In the genomic region with DNA sequence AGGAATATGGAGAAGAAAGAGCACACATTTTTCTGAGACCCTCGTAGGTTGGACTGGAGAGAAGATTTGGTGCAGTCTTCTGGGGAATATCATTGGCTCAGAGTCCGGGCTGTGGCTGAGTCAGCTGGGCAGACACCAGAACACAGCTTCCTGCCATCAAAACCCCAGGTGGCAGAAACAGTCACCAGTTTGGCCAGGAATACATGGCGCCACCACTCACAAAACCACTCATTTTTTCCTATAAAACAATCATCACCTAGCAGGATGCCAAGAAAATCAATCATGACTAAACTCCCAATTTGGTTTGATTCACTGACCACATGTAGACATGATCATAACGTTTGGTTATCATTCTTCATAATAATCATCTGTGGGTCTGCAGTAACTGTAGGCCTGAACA, we compare ENCODE assay signal across 20 cellular contexts.
DNase-seq lines count a peak whose midpoint lies in the region; ATAC-seq, FAIRE-seq and TF ChIP-seq lines count a peak whose summit lies in the region.
"Had no signal": no experiment of that assay in that cellular context is flagged by ENCODE, and none has a peak within 500 bp of the region (broad histone marks: within the 10 kb centered on the region; RNA-seq: fewer than 3 reads in every experiment).

No MANE protein-coding gene starts in this region.

- no peaks in the 10 kb centered on the region for H3K4me1 ChIP-seq in HEK293 (ENCODE audit: control insufficient read depth, insufficient read depth, low read length)
- H3K4me1 ChIP-seq: neural progenitor cell, Peyer's patch, upper lobe of left lung had no signal

- no peaks in the 10 kb centered on the region for H3K9me3 ChIP-seq in HEK293 (ENCODE audit: control insufficient read depth, insufficient read depth, low read depth, low read length)
- H3K9me3 ChIP-seq: Peyer's patch, upper lobe of left lung had no signal

- no peak overlapping the region for H3K27ac ChIP-seq in HEK293 (ENCODE audit: extremely low read depth, low read depth, low read length)
- H3K27ac ChIP-seq: neural progenitor cell, Peyer's patch, upper lobe of left lung had no signal

- no peaks in the 10 kb centered on the region for H3K36me3 ChIP-seq in HEK293 (ENCODE audit: control insufficient read depth in 2 of 2, insufficient read depth in 1 of 2, low read length in 2 of 2)
- H3K36me3 ChIP-seq: neural progenitor cell, Peyer's patch, upper lobe of left lung had no signal

- peak; percentile 10 for DNase-seq in EH (ENCODE audit: low read depth)
- peak; percentile 20 for DNase-seq in RCC 7860 (ENCODE audit: low spot score)
- peak; percentile 24 for DNase-seq in kidney tubule cell (ENCODE audit: low spot score)
- no peak for DNase-seq in Kasumi-1 (lab: John Stamatoyannopoulos, UW)
- DNase-seq in NAMALWA (ENCODE audit: low spot score), result no peak
- no peak for DNase-seq in central memory CD4-positive, alpha-beta T cell
- DNase-seq: activated CD4-positive, alpha-beta memory T cell treated with anti-CD3 and anti-CD28 coated beads, Interleukin-2, amount 10 ng/mL, durations not matched to agents 7 days and 5 days; CD4-positive, CD25-positive, alpha-beta regulatory T cell; DMS79; Karpas-422; NCI-H187 treated with DMSO at 0.1 percent for 48 hours; Peyer's patch; stimulated activated CD4-positive, alpha-beta T cell treated with anti-CD3 and anti-CD28 coated beads, Interleukin-15, amount 100 ng/mL, for 24 hours; stimulated activated naive CD8-positive, alpha-beta T cell treated with anti-CD3 and anti-CD28 coated beads, Interleukin-15, Interleukin-2, amounts not matched to agents 100 U/mL and 50 U/mL, for 24 hours; upper lobe of left lung had no signal

- ATAC-seq in HG02642 (IDR thresholded peaks at IDR 0.05; ENCODE audit: poor library complexity, unreplicated experiment), result no peak
- ATAC-seq: activated T-helper 17 cell treated with anti-CD3 and anti-CD28 coated beads, Interleukin-2, amount 50 U/mL, for 72 hours; stimulated activated naive CD8-positive, alpha-beta T cell treated with anti-CD3 and anti-CD28 coated beads, Interleukin-15, Interleukin-2, amounts not matched to agents 100 U/mL and 50 U/mL, for 24 hours had no signal

- FAIRE-seq in RCC 7860 (lab: Jason Lieb, UNC), result no peak
- FAIRE-seq: colon had no signal

- H3K4me3 ChIP-seq in HEK293 (ENCODE audit: low read depth, low read length), result no peak overlapping the region
- H3K4me3 ChIP-seq: neural progenitor cell, Peyer's patch, upper lobe of left lung had no signal

- no peak for TF ChIP-seq CTCF in HEK293 (tag by site-specific recombination; IDR thresholded peaks at IDR 0.05)

- POLR2A ChIA-PET in HEK293 (lab: Yijun Ruan, JAX), result interaction anchor here (0.7 kb wide), 1 partner anchor 15 kb away, joined by 3 read pairs; no protein-coding TSS in a partner anchor

- CTCF ChIA-PET in HEK293 (lab: Yijun Ruan, JAX), result interaction anchor here (0.6 kb wide), 1 partner anchor 467 kb away, joined by 3 read pairs; no protein-coding TSS in a partner anchor

TF ChIP-seq in HEK293, 187 proteins besides CTCF, POLR2A, EP300 and RAD21:
- TF ChIP-seq ZNF654 (tag by site-specific recombination; IDR thresholded peaks at IDR 0.05; ENCODE audit: low read depth) (no peak), ZNF501 (tag by site-specific recombination; IDR thresholded peaks at IDR 0.05) (no peak), WT1 (tag by site-specific recombination; IDR thresholded peaks at IDR 0.05) (no peak), ZBTB20 (tag by site-specific recombination; IDR thresholded peaks at IDR 0.05) (peak; percentile 79), ZIC2 (tag by site-specific recombination; IDR thresholded peaks at IDR 0.05) (peak; percentile 89), ZNF394 (tag by site-specific recombination; IDR thresholded peaks at IDR 0.05; ENCODE audit: borderline replicate concordance) (no peak), SALL2 (tag by site-specific recombination; IDR thresholded peaks at IDR 0.05; ENCODE audit: borderline replicate concordance) (no peak), ZNF670 (tag by site-specific recombination; IDR thresholded peaks at IDR 0.05; ENCODE audit: low read depth) (no peak), ZNF202 (tag by site-specific recombination; IDR thresholded peaks at IDR 0.05; ENCODE audit: borderline replicate concordance) (no peak), ZNF473 (tag by site-specific recombination; IDR thresholded peaks at IDR 0.05) (no peak), KLF7 (tag by site-specific recombination; IDR thresholded peaks at IDR 0.05; ENCODE audit: borderline replicate concordance) (no peak), ZNF221 (tag by site-specific recombination; IDR thresholded peaks at IDR 0.05; ENCODE audit: borderline replicate concordance) (no peak), ZNF660 (tag by site-specific recombination; IDR thresholded peaks at IDR 0.05) (peak; percentile 48; the same call in 1 of the 2 replicates), ZFHX2 (tag by site-specific recombination; conservative IDR thresholded peaks at IDR 0.05) (no peak)
- TF ChIP-seq, protein P1, sequence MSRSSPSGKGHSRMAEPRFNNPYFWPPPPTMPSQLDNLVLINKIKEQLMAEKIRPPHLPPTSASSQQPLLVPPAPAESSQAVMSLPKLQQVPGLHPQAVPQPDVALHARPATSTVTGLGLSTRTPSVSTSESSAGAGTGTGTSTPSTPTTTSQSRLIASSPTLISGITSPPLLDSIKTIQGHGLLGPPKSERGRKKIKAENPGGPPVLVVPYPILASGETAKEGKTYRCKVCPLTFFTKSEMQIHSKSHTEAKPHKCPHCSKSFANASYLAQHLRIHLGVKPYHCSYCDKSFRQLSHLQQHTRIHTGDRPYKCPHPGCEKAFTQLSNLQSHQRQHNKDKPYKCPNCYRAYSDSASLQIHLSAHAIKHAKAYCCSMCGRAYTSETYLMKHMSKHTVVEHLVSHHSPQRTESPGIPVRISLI (tag by site-specific recombination; IDR thresholded peaks at IDR 0.05), result no peak
- TF ChIP-seq, protein P2, sequence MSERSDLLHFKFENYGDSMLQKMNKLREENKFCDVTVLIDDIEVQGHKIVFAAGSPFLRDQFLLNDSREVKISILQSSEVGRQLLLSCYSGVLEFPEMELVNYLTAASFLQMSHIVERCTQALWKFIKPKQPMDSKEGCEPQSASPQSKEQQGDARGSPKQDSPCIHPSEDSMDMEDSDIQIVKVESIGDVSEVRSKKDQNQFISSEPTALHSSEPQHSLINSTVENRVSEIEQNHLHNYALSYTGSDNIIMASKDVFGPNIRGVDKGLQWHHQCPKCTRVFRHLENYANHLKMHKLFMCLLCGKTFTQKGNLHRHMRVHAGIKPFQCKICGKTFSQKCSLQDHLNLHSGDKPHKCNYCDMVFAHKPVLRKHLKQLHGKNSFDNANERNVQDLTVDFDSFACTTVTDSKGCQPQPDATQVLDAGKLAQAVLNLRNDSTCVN (tag by site-specific recombination; optimal IDR thresholded peaks at IDR 0.05), result no peak
TF ChIP-seq in HEK293: peak in this region for 3.

Comparison
In these comparisons a context has a peak if more than half of its experiments do, and no peak if none do; other contexts are left out.
1. DNase-seq: peak in EH (single experiment), RCC 7860 (single experiment) and kidney tubule cell (single experiment); none in Kasumi-1 (0 of 2), NAMALWA (single experiment) and central memory CD4-positive, alpha-beta T cell (single experiment).